ENCODE assay signal across 8 cellular contexts in genomic region chr16:9138731-9139501, GRCh38. TPM values are rescaled to one million over a fixed set of nuclear protein-coding genes. Genes with fewer than 3 reads are reported as not detected.
A peak's percentile ranks its signal among the peaks of the same experiment; 100 is the strongest.
DNase-seq lines count a peak whose midpoint lies in the region; ATAC-seq and TF ChIP-seq lines count a peak whose summit lies in the region.

No MANE protein-coding gene starts in this region.

- ATAC-seq in HG02623 (IDR thresholded peaks at IDR 0.05; ENCODE audit: unreplicated experiment): no peak

- H3K4me1 ChIP-seq in HAP-1: no peaks in the 10 kb centered on the region
- H3K4me1 ChIP-seq in liver (ENCODE audit: control insufficient read depth in 4 of 4, insufficient read depth in 4 of 4, low read length in 3 of 4): peaks cover 0 to 13% (median 7%) of the 10 kb centered on the region in 4 donors

- DNase-seq in HAP-1 (ENCODE audit: low spot score in 2 of 2) (peak; percentile 54 to 90), NCI-H2227 treated with DMSO at 0.1 percent for 48 hours (lab: John Stamatoyannopoulos, UW) (peak; percentile 56), cerebellum (ENCODE audit: low spot score) (peak; percentile 66)
- DNase-seq in activated CD4-positive, alpha-beta T cell treated with anti-CD3 and anti-CD28 coated beads for 4 hours: peak; percentile 68 to 70
- peak; percentile 41 to 68 (median 45) for DNase-seq in stimulated activated CD4-positive, alpha-beta T cell treated with anti-CD3 and anti-CD28 coated beads, TNF-alpha, amount 100 ng/mL, for 24 hours (ENCODE audit: low read depth in 3 of 3)

- no peak overlapping the region for H3K4me3 ChIP-seq in HAP-1
- no peak overlapping the region for H3K4me3 ChIP-seq in liver (ENCODE audit: low read depth in 1 of 3, low read length in 3 of 3)

- in situ Hi-C loops in HAP-1 (cut with MboI; ENCODE audit: low sequenced_read_pairs): loop anchor here (25.0 kb wide), 1 partner anchor 477 kb away; the partner anchor contains the start of gene ABAT

- H3K27me3 ChIP-seq in HAP-1 (ENCODE audit: low read depth) (no peaks in the 10 kb centered on the region), liver (ENCODE audit: control insufficient read depth in 4 of 4, insufficient read depth in 4 of 4, low read length in 3 of 4) (no peaks in the 10 kb centered on the region)

- no peak overlapping the region for H3K27ac ChIP-seq in C4-2B
- H3K27ac ChIP-seq in liver (ENCODE audit: low read depth in 1 of 2, low read length in 2 of 2): no peak overlapping the region

- H3K36me3 ChIP-seq in HAP-1 (replicated peaks) (no peaks in the 10 kb centered on the region), liver (ENCODE audit: control insufficient read depth in 4 of 4, insufficient read depth in 3 of 4, low read depth in 1 of 4, low read length in 3 of 4) (no peaks in the 10 kb centered on the region)

- 15% methylated on average over 21 of the region's 21 CpGs for WGBS in liver

- no peak overlapping the region for H3K9ac ChIP-seq in liver (ENCODE audit: low read depth in 1 of 2, low read length in 2 of 2)

- peak; percentile 79 to 84 for TF ChIP-seq RAD21 in liver (IDR thresholded peaks at IDR 0.05)

- TF ChIP-seq CTCF in C4-2B (conservative IDR thresholded peaks at IDR 0.05): peak; percentile 91
- TF ChIP-seq CTCF in liver (IDR thresholded peaks at IDR 0.05; ENCODE audit: low read depth, low read length, missing input control): peak; percentile 69

- no peaks in the 10 kb centered on the region for H3K9me3 ChIP-seq in HAP-1
- H3K9me3 ChIP-seq in liver (ENCODE audit: control insufficient read depth in 4 of 4, low read length in 3 of 4): no peaks in the 10 kb centered on the region

TF ChIP-seq in liver, 16 proteins besides CTCF, POLR2A, EP300 and RAD21:
- no peak for TF ChIP-seq RXRA (IDR thresholded peaks at IDR 0.05)
- TF ChIP-seq HNF4G (IDR thresholded peaks at IDR 0.05): no peak
- TF ChIP-seq FOXA2 (IDR thresholded peaks at IDR 0.05): no peak
- no peak for TF ChIP-seq GABPA (IDR thresholded peaks at IDR 0.05 in 1 of 2, conservative IDR thresholded peaks at IDR 0.05 in 1 of 2)
- no peak for TF ChIP-seq TAF1 (conservative IDR thresholded peaks at IDR 0.05)
- no peak for TF ChIP-seq JUND (IDR thresholded peaks at IDR 0.05)
- TF ChIP-seq EGR1 (IDR thresholded peaks at IDR 0.05; ENCODE audit: low read depth in 2 of 2): no peak

RNA-seq across cellular contexts. Expression of gene HAPSTR1, which starts 47.5 kb away (rescaled TPM):
- total RNA-seq in cerebellum (93.2 TPM), liver (10 to 100 TPM; 26.3 to 46.5 TPM)
- 1 to 10 TPM; 6.5 to 9.1 TPM for polyA plus RNA-seq in liver
